In the genomic region with DNA sequence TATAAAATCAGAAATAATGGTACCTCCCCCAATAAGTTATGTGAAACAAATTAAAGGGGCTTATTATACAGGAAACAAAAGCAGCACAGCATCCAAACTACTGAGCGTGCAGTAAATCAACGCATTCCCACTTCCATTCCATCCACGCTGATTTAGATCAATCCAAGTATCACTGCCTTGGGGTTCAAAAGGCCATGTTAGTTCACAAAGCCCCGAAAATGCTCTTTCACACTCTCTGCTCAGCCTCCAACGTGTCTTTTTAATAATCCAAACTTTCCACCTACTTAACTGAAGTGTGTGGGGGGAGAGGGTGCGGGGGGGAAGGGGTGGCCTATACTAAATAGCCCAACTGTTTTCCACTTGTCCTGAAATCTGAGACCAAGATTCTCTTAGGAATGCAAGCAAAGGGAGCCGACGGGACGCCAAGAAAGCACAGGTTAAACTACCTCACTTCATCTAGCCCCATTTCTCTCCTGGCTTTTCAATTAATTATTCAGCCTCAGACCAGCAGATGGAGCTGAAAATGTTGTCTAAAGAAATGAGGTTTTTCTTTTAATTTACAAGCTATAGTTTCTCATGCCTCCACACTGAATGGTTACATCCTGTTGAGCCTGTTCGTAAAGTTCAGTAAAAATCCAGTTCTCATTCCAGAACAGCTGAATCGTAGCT, we compare ENCODE assay signal across 8 cellular contexts. TPM values are rescaled to one million over a fixed set of nuclear protein-coding genes. Genes with fewer than 3 reads are reported as not detected.
DNase-seq lines count a peak whose midpoint lies in the region; ATAC-seq and TF ChIP-seq lines count a peak whose summit lies in the region.

No MANE protein-coding gene starts in this region.

- no peaks in the 10 kb centered on the region for H3K27me3 ChIP-seq in SJCRH30
- H3K27me3 ChIP-seq in neural progenitor cell, result no peaks in the 10 kb centered on the region

- no peak; the same call in 1 of the 2 replicates for TF ChIP-seq CTCF in 22Rv1 (IDR thresholded peaks at IDR 0.05)
- TF ChIP-seq CTCF in GM12874 (IDR thresholded peaks at IDR 0.05; ENCODE audit: insufficient read depth, low read depth, low read length), result peak; percentile 32
- peak; percentile 44 for TF ChIP-seq CTCF in neural progenitor cell (IDR thresholded peaks at IDR 0.05)

- H3K9ac ChIP-seq in neural progenitor cell, result peak overlapping the region; percentile 5

- peak overlapping the region; percentile 90 for H3K27ac Mint-ChIP-seq in neural progenitor cell

- H3K36me3 ChIP-seq in SJCRH30, result peaks cover 6% of the 10 kb centered on the region; the same call in 1 of the 2 replicates
- H3K36me3 ChIP-seq in neural progenitor cell, result no peaks in the 10 kb centered on the region

- no peaks in the 10 kb centered on the region for H3K9me3 Mint-ChIP-seq in neural progenitor cell

- peaks cover 4% of the 10 kb centered on the region for H3K27me3 Mint-ChIP-seq in neural progenitor cell (ENCODE audit: insufficient read depth, low read depth)

- peaks cover 35% of the 10 kb centered on the region for H3K79me2 ChIP-seq in neural progenitor cell (ENCODE audit: low read depth)

- H3K4me1 ChIP-seq in SJCRH30 (peaks cover 10% of the 10 kb centered on the region; the same call in 1 of the 2 replicates), neural progenitor cell (peaks cover 19% of the 10 kb centered on the region)

- H3K4me3 Mint-ChIP-seq in neural progenitor cell, result peak overlapping the region; percentile 95

- peak; percentile 7 for ATAC-seq in HG02981 (IDR thresholded peaks at IDR 0.05; ENCODE audit: unreplicated experiment)

- DNase-seq in SJCRH30, result peak; percentile 68 to 79
- DNase-seq in epithelial cell of prostate (ENCODE audit: low read depth, low spot score), result no peak
- DNase-seq in neural progenitor cell (ENCODE audit: low spot score), result peak; percentile 52
- no peak for DNase-seq in EL
- no peak for DNase-seq in NK-92 (lab: John Stamatoyannopoulos, UW; ENCODE audit: unreplicated experiment)

- H3K4me1 Mint-ChIP-seq in neural progenitor cell, result peaks cover 22% of the 10 kb centered on the region

- H3K9me3 ChIP-seq in SJCRH30 (replicated peaks) (no peaks in the 10 kb centered on the region), neural progenitor cell (ENCODE audit: low read depth) (no peaks in the 10 kb centered on the region)

- peak overlapping the region; percentile 90 for H3K27ac ChIP-seq in 22Rv1
- H3K27ac ChIP-seq in SJCRH30, result peak overlapping the region; percentile 96
- H3K27ac ChIP-seq in epithelial cell of prostate, result peak overlapping the region; percentile 99
- peak overlapping the region; percentile 5 for H3K27ac ChIP-seq in neural progenitor cell

- H3K4me3 ChIP-seq in SJCRH30 (peak overlapping the region; percentile 92), neural progenitor cell (peak overlapping the region; percentile 81)

- H3K4me2 ChIP-seq in neural progenitor cell, result peak overlapping the region; percentile 87

- peaks cover 22% of the 10 kb centered on the region for H4K20me1 ChIP-seq in neural progenitor cell (ENCODE audit: low read depth)

- H2AFZ ChIP-seq in neural progenitor cell (replicated peaks), result peak overlapping the region; percentile 75

- no peaks in the 10 kb centered on the region for H3K36me3 Mint-ChIP-seq in neural progenitor cell

- H3F3A ChIP-seq in neural progenitor cell (ENCODE audit: low read depth), result peaks cover 21% of the 10 kb centered on the region

RNA-seq across cellular contexts. Expression of gene NXT1, which starts 1.1 kb away (rescaled TPM):
- 85.9 and 90.7 TPM in 2 replicates for total RNA-seq in SJCRH30 (2014; rRNA removed; shearing (Covaris generic))
- 14.6 and 32.4 TPM in 2 replicates for total RNA-seq in neural progenitor cell (ENCODE audit: low replicate concordance)

RNA-seq across cellular contexts. Expression of gene GZF1, which starts 12.5 kb away (rescaled TPM):
- 31.8 and 32.2 TPM in 2 replicates for total RNA-seq in SJCRH30 (2014; rRNA removed; shearing (Covaris generic))
- total RNA-seq in neural progenitor cell (ENCODE audit: low replicate concordance), result 12.9 and 13.8 TPM in 2 replicates

Comparison
In these comparisons a context has a peak if more than half of its experiments do, and no peak if none do; other contexts are left out.
1. H3K27ac ChIP-seq: peak in every context shown above with its lines; median percentile 99 in epithelial cell of prostate; 96 in SJCRH30; 90 in 22Rv1; 5 in neural progenitor cell.
2. DNase-seq: peak in SJCRH30 (2 of 2) and neural progenitor cell (single experiment); none in epithelial cell of prostate (single experiment), EL (single experiment) and NK-92 (single experiment).